17 cellular contexts compared by ENCODE assay signal in genomic region chr5:124477002-124477546, GRCh38.
"Had no signal": no experiment of that assay in that cellular context is flagged by ENCODE, and none has a peak within 500 bp of the region (broad histone marks: within the 10 kb centered on the region; RNA-seq: fewer than 3 reads in every experiment).

No MANE protein-coding gene starts in this region.

- H3K4me1 ChIP-seq: foreskin keratinocyte, tibial artery, vagina had no signal

- H3K9me3 Mint-ChIP-seq: central memory CD8-positive, alpha-beta T cell had no signal

- H3K4me3 Mint-ChIP-seq: activated CD4-positive, alpha-beta T cell treated with anti-CD3 and anti-CD28 coated beads, Interleukin-2, amount 10 ng/mL, durations not matched to agents 24 days and 14 days; activated CD8-positive, alpha-beta T cell treated with anti-CD3 and anti-CD28 coated beads, Interleukin-2, amount 10 ng/mL, durations not matched to agents 7 days and 5 days; activated naive CD8-positive, alpha-beta T cell; activated T-cell treated with anti-CD3 and anti-CD28 coated beads, Interleukin-2, amount 50 U/mL, for 72 hours; brain; central memory CD8-positive, alpha-beta T cell; effector memory CD8-positive, alpha-beta T cell; stimulated activated naive B cell treated with anti-CD40 and anti-IgM and Interleukin-4, amounts not matched to agents 10 μg/mL and 1 μg/mL and 100 μg/mL, for 72 hours had no signal

- H3K27ac Mint-ChIP-seq: activated CD4-positive, alpha-beta T cell treated with anti-CD3 and anti-CD28 coated beads, Interleukin-2, amount 10 ng/mL, durations not matched to agents 24 days and 14 days; activated CD8-positive, alpha-beta T cell treated with anti-CD3 and anti-CD28 coated beads, Interleukin-2, amount 10 ng/mL, durations not matched to agents 7 days and 5 days; activated naive CD8-positive, alpha-beta T cell; activated T-cell treated with anti-CD3 and anti-CD28 coated beads, Interleukin-2, amount 50 U/mL, for 72 hours; effector memory CD8-positive, alpha-beta T cell; stimulated activated naive B cell treated with anti-CD40 and anti-IgM and Interleukin-4, amounts not matched to agents 10 μg/mL and 1 μg/mL and 100 μg/mL, for 72 hours had no signal

- H3K36me3 Mint-ChIP-seq: activated naive CD8-positive, alpha-beta T cell; brain; stimulated activated naive B cell treated with anti-CD40 and anti-IgM and Interleukin-4, amounts not matched to agents 10 μg/mL and 1 μg/mL and 100 μg/mL, for 72 hours had no signal

- DNase-seq: activated CD4-positive, alpha-beta T cell treated with anti-CD3 and anti-CD28 coated beads, Interleukin-2, amount 10 ng/mL, durations not matched to agents 24 days and 14 days; activated CD4-positive, CD25-positive, alpha-beta regulatory T cell; activated CD8-positive, alpha-beta memory T cell treated with anti-CD3 and anti-CD28 coated beads, Interleukin-2, amount 50 U/mL, for 4 hours; activated CD8-positive, alpha-beta T cell treated with anti-CD3 and anti-CD28 coated beads, Interleukin-2, amount 10 ng/mL, durations not matched to agents 7 days and 5 days; activated gamma-delta T cell; activated T-cell treated with anti-CD3 and anti-CD28 coated beads, Interleukin-2, amount 50 U/mL, for 72 hours; cortex of kidney; effector memory CD8-positive, alpha-beta T cell; foreskin keratinocyte; glutamatergic neuron; stimulated activated naive B cell treated with anti-CD40 and anti-IgM and Interleukin-4, amounts not matched to agents 10 μg/mL and 1 μg/mL and 100 μg/mL, for 72 hours; tibial artery had no signal

- H3K27me3 ChIP-seq: foreskin keratinocyte, neutrophil, tibial artery, vagina had no signal

- H3K9me3 ChIP-seq: neutrophil, tibial artery, vagina had no signal

- H3K27me3 Mint-ChIP-seq: activated CD4-positive, alpha-beta T cell treated with anti-CD3 and anti-CD28 coated beads, Interleukin-2, amount 10 ng/mL, durations not matched to agents 24 days and 14 days; activated naive CD8-positive, alpha-beta T cell; brain; central memory CD8-positive, alpha-beta T cell; effector memory CD8-positive, alpha-beta T cell; stimulated activated naive B cell treated with anti-CD40 and anti-IgM and Interleukin-4, amounts not matched to agents 10 μg/mL and 1 μg/mL and 100 μg/mL, for 72 hours had no signal

- H3K4me1 Mint-ChIP-seq: activated CD4-positive, alpha-beta T cell treated with anti-CD3 and anti-CD28 coated beads, Interleukin-2, amount 10 ng/mL, durations not matched to agents 24 days and 14 days; central memory CD8-positive, alpha-beta T cell; stimulated activated naive B cell treated with anti-CD40 and anti-IgM and Interleukin-4, amounts not matched to agents 10 μg/mL and 1 μg/mL and 100 μg/mL, for 72 hours had no signal

- H3K27ac ChIP-seq: foreskin keratinocyte, neutrophil, tibial artery, vagina had no signal

- H3K36me3 ChIP-seq: neutrophil, tibial artery, vagina had no signal

- H3K4me3 ChIP-seq: tibial artery, vagina had no signal
